Comparison of ENCODE assay signal across 27 cellular contexts in genomic region chr17:49292901-49293300, GRCh38.
"Had no signal": no experiment of that assay in that cellular context is flagged by ENCODE, and none has a peak within 500 bp of the region (broad histone marks: within the 10 kb centered on the region; RNA-seq: fewer than 3 reads in every experiment).

No MANE protein-coding gene starts in this region.

- H3K27ac Mint-ChIP-seq: activated CD4-positive, alpha-beta memory T cell treated with anti-CD3 and anti-CD28 coated beads, Interleukin-2, amount 10 ng/mL, durations not matched to agents 7 days and 5 days; activated CD4-positive, alpha-beta T cell treated with anti-CD3 and anti-CD28 coated beads, Interleukin-2, amount 10 ng/mL, durations not matched to agents 24 days and 14 days; activated naive CD4-positive, alpha-beta T cell treated with anti-CD3 and anti-CD28 coated beads, Interleukin-2, amount 10 ng/mL, durations not matched to agents 7 days and 5 days; WTC11 had no signal

- H3K4me3 ChIP-seq: body of pancreas, left lung, lung, pancreas, psoas muscle, right atrium auricular region, stomach, suprapubic skin, tibial nerve had no signal

- H3K27me3 Mint-ChIP-seq: activated CD4-positive, alpha-beta memory T cell treated with anti-CD3 and anti-CD28 coated beads, Interleukin-2, amount 10 ng/mL, durations not matched to agents 7 days and 5 days; activated CD4-positive, alpha-beta T cell treated with anti-CD3 and anti-CD28 coated beads, Interleukin-2, amount 10 ng/mL, durations not matched to agents 24 days and 14 days; activated naive CD4-positive, alpha-beta T cell treated with anti-CD3 and anti-CD28 coated beads, Interleukin-2, amount 10 ng/mL, durations not matched to agents 7 days and 5 days; natural killer cell treated with Interleukin-12 subunit alpha and Interleukin-12 subunit beta and Interleukin-15 and Interleukin-18, amount 100 ng/mL, for 72 hours had no signal

- H3K4me1 ChIP-seq: body of pancreas, left lung, pancreas, psoas muscle, right atrium auricular region, stomach, suprapubic skin, tibial nerve had no signal

- DNase-seq: activated CD4-positive, alpha-beta memory T cell treated with anti-CD3 and anti-CD28 coated beads, Interleukin-2, amount 10 ng/mL, durations not matched to agents 7 days and 5 days; activated CD4-positive, alpha-beta T cell treated with anti-CD3 and anti-CD28 coated beads, Interleukin-2, amount 10 ng/mL, durations not matched to agents 24 days and 14 days; activated CD8-positive, alpha-beta memory T cell treated with anti-CD3 and anti-CD28 coated beads, Interleukin-2, amount 50 U/mL, for 4 hours; activated effector memory CD4-positive, alpha-beta T cell treated with Interleukin-2 at 50 U/mL for 16 hours; activated naive CD4-positive, alpha-beta T cell treated with anti-CD3 and anti-CD28 coated beads, Interleukin-2, amount 10 ng/mL, durations not matched to agents 7 days and 5 days; activated T-cell treated with anti-CD3 and anti-CD28 coated beads, Interleukin-2, amount 50 U/mL, for 4 hours; anterior cingulate cortex; body of pancreas; caudate nucleus; dermis blood vessel endothelial cell; effector CD8-positive, alpha-beta T cell; foreskin melanocyte; immature natural killer cell; left lung; pancreas; psoas muscle; stimulated activated CD4-positive, alpha-beta T cell treated with anti-CD3 and anti-CD28 coated beads, Interleukin-12 subunit alpha, Interleukin-12 subunit beta, amount 100 ng/mL, for 4 hours; stimulated activated CD4-positive, alpha-beta T cell treated with anti-CD3 and anti-CD28 coated beads, Interleukin-4, amount 100 ng/mL, for 4 hours; stomach; T-helper 1 cell; T-helper 9 cell had no signal

- H3K36me3 Mint-ChIP-seq: natural killer cell treated with Interleukin-12 subunit alpha and Interleukin-12 subunit beta and Interleukin-15 and Interleukin-18, amount 100 ng/mL, for 72 hours had no signal

- H3K9me3 Mint-ChIP-seq: activated CD4-positive, alpha-beta memory T cell treated with anti-CD3 and anti-CD28 coated beads, Interleukin-2, amount 10 ng/mL, durations not matched to agents 7 days and 5 days; activated CD4-positive, alpha-beta T cell treated with anti-CD3 and anti-CD28 coated beads, Interleukin-2, amount 10 ng/mL, durations not matched to agents 24 days and 14 days; activated naive CD4-positive, alpha-beta T cell treated with anti-CD3 and anti-CD28 coated beads, Interleukin-2, amount 10 ng/mL, durations not matched to agents 7 days and 5 days; activated T-cell treated with anti-CD3 and anti-CD28 coated beads, Interleukin-2, amount 50 U/mL, for 4 hours; immature natural killer cell; natural killer cell treated with Interleukin-12 subunit alpha and Interleukin-12 subunit beta and Interleukin-15 and Interleukin-18, amount 100 ng/mL, for 72 hours; WTC11 had no signal

- H3K4me1 Mint-ChIP-seq: activated CD4-positive, alpha-beta T cell treated with anti-CD3 and anti-CD28 coated beads, Interleukin-2, amount 10 ng/mL, durations not matched to agents 24 days and 14 days; activated naive CD4-positive, alpha-beta T cell treated with anti-CD3 and anti-CD28 coated beads, Interleukin-2, amount 10 ng/mL, durations not matched to agents 7 days and 5 days; immature natural killer cell; WTC11 had no signal

- H3K9me3 ChIP-seq: body of pancreas, left lung, pancreas, psoas muscle, right atrium auricular region, stomach, suprapubic skin, tibial nerve had no signal

- H3K4me3 Mint-ChIP-seq: activated CD4-positive, alpha-beta memory T cell treated with anti-CD3 and anti-CD28 coated beads, Interleukin-2, amount 10 ng/mL, durations not matched to agents 7 days and 5 days; activated CD4-positive, alpha-beta T cell treated with anti-CD3 and anti-CD28 coated beads, Interleukin-2, amount 10 ng/mL, durations not matched to agents 24 days and 14 days; activated naive CD4-positive, alpha-beta T cell treated with anti-CD3 and anti-CD28 coated beads, Interleukin-2, amount 10 ng/mL, durations not matched to agents 7 days and 5 days; activated T-cell treated with anti-CD3 and anti-CD28 coated beads, Interleukin-2, amount 50 U/mL, for 4 hours; immature natural killer cell; natural killer cell treated with Interleukin-12 subunit alpha and Interleukin-12 subunit beta and Interleukin-15 and Interleukin-18, amount 100 ng/mL, for 72 hours; WTC11 had no signal

- ATAC-seq: body of pancreas, left lung, pancreas, psoas muscle, WTC11 had no signal
